26 cellular contexts compared by ENCODE assay signal in the genomic region with DNA sequence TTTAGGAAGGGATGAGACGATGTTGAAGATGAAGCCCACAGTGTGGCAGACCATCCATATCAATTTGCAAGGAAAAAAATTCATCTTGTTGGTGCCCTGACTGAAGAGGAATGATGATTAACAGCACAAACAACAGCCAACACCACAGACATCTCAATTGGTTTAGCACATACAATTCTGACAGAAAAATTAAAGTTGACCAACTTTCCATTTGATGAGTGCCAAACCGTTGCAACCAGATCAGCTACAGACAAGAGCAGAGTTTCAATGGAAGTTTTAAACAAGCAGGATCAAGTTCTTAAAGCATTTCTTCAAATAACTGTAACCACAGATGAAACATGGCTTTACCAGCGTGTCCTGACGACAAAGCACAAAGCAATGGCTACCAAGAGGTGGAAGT.
DNase-seq lines count a peak whose midpoint lies in the region; ATAC-seq, FAIRE-seq and TF ChIP-seq lines count a peak whose summit lies in the region.
"Had no signal": no experiment of that assay in that cellular context is flagged by ENCODE, and none has a peak within 500 bp of the region (broad histone marks: within the 10 kb centered on the region; RNA-seq: fewer than 3 reads in every experiment).

No MANE protein-coding gene starts in this region.

- H2BK120ac ChIP-seq in IMR-90 (ENCODE audit: low read depth, low read length), result no peak overlapping the region

- in situ Hi-C loops in IMR-90 (cut with MboI; ENCODE audit: low sequenced_read_pairs), result no loop called here

- H4K8ac ChIP-seq in IMR-90 (ENCODE audit: low read depth in 2 of 2, low read length in 2 of 2), result no peak overlapping the region

- H3K4me2 ChIP-seq in IMR-90 (ENCODE audit: low read depth, low read length) (no peak overlapping the region), keratinocyte (ENCODE audit: control insufficient read depth, extremely low read depth, insufficient read depth, low read depth, low read length) (no peak overlapping the region)
- H3K4me2 ChIP-seq: BLaER1 had no signal

- ATAC-seq in IMR-90 (ENCODE audit: low read depth) (no peak), GM21723 (IDR thresholded peaks at IDR 0.05; ENCODE audit: unreplicated experiment) (no peak), upper lobe of right lung (no peak)
- ATAC-seq: CD8-positive, alpha-beta T cell; GM12878 had no signal

- FAIRE-seq in GM12891 (lab: Jason Lieb, UNC) (peak; percentile 40), bronchial epithelial cell (lab: Jason Lieb, UNC) (peak; percentile 18), keratinocyte (lab: Jason Lieb, UNC) (peak; percentile 32)
- FAIRE-seq: A204.1, D721Med, GM12878, GM18507 had no signal

- no peak for TF ChIP-seq EP300 in esophagus muscularis mucosa (IDR thresholded peaks at IDR 0.05)

- no TSS peak for BruUV-seq in IMR-90 (replicated peaks; lab: Mats Ljungman, UMichigan)

- no peaks in the 10 kb centered on the region for H3K79me2 ChIP-seq in keratinocyte (ENCODE audit: control insufficient read depth, insufficient read depth, low read length)

- no peak overlapping the region for H3K18ac ChIP-seq in IMR-90 (ENCODE audit: low read depth, low read length)

- H3K27me3 Mint-ChIP-seq in T-helper 2 cell treated with Interferon-gamma antibody and Interleukin-4, amounts not matched to agents 5 μg/mL and 100 μg/mL, for 36 hours (ENCODE audit: low read depth), result no peaks in the 10 kb centered on the region
- H3K27me3 Mint-ChIP-seq: B cell; CD4-positive, CD25-positive, alpha-beta regulatory T cell had no signal

- no peak for TF ChIP-seq POLR2A in GM12891 (IDR thresholded peaks at IDR 0.05; ENCODE audit: low read depth, low read length)
- no peak for TF ChIP-seq POLR2A in IMR-90 (IDR thresholded peaks at IDR 0.05; ENCODE audit: low read depth, low read length)
- no peak for TF ChIP-seq POLR2A in esophagus muscularis mucosa (IDR thresholded peaks at IDR 0.05; ENCODE audit: low read depth)

- 83% methylated on average over 1 of the region's 4 CpGs; no CpG with 5 or more reads in 1 of the 2 experiments for WGBS in IMR-90 (ENCODE audit: extremely low coverage in 2 of 2, insufficient read length in 1 of 2), 2 experiments
- WGBS in esophagus muscularis mucosa, result 89% methylated on average over 4 of the region's 4 CpGs

- H3K4me1 ChIP-seq in IMR-90 (ENCODE audit: control insufficient read depth, insufficient read depth, low read length), result peaks cover 5% of the 10 kb centered on the region
- H3K4me1 ChIP-seq in keratinocyte (ENCODE audit: control insufficient read depth, extremely low read depth, insufficient read depth, low read length), result no peaks in the 10 kb centered on the region
- H3K4me1 ChIP-seq in upper lobe of right lung, result no peaks in the 10 kb centered on the region
- peaks cover 0 to 11% (median 0%) of the 10 kb centered on the region in 4 donors for H3K4me1 ChIP-seq in esophagus muscularis mucosa
- H3K4me1 ChIP-seq: BLaER1, Caco-2 had no signal

- no peak overlapping the region for H4K91ac ChIP-seq in IMR-90 (ENCODE audit: insufficient read depth, low read depth, low read length)

- H3K9me3 Mint-ChIP-seq in T-helper 2 cell treated with Interferon-gamma antibody and Interleukin-4, amounts not matched to agents 5 μg/mL and 100 μg/mL, for 36 hours, result no peaks in the 10 kb centered on the region
- H3K9me3 Mint-ChIP-seq: CD4-positive, CD25-positive, alpha-beta regulatory T cell; CD8-positive, alpha-beta T cell had no signal

- peak overlapping the region; percentile 52; the same call in 1 of the 2 replicates for H3K23ac ChIP-seq in IMR-90 (ENCODE audit: low read depth, low read length)

- no peak overlapping the region for H3K14ac ChIP-seq in IMR-90 (replicated peaks; ENCODE audit: low read depth, low read length)

- H3K79me1 ChIP-seq in IMR-90 (ENCODE audit: low read depth in 1 of 2, low read length in 2 of 2), result peaks cover 0 to 9% of the 10 kb centered on the region in 2 experiments; a peak in 3 of 4 replicates

- H4K5ac ChIP-seq in IMR-90 (ENCODE audit: low read depth, low read length), result no peak overlapping the region

- H3K56ac ChIP-seq in IMR-90 (ENCODE audit: extremely low read depth, insufficient read depth, low read length), result no peak overlapping the region

- H3K36me3 ChIP-seq in IMR-90 (ENCODE audit: control insufficient read depth, insufficient read depth, low read length), result peaks cover 4% of the 10 kb centered on the region; the same call in 1 of the 2 replicates
- no peaks in the 10 kb centered on the region for H3K36me3 ChIP-seq in bronchial epithelial cell (ENCODE audit: control insufficient read depth, insufficient read depth, low read length)
- H3K36me3 ChIP-seq in keratinocyte (ENCODE audit: control insufficient read depth in 2 of 2, extremely low read depth in 1 of 2, insufficient read depth in 2 of 2, low read length in 2 of 2), result peaks cover 0 to 1% of the 10 kb centered on the region in 2 experiments
- no peaks in the 10 kb centered on the region for H3K36me3 ChIP-seq in upper lobe of right lung
- H3K36me3 ChIP-seq in esophagus muscularis mucosa, result peaks cover 0 to 6% (median 2%) of the 10 kb centered on the region in 4 donors

- no peaks in the 10 kb centered on the region for H3K36me3 Mint-ChIP-seq in T-helper 2 cell treated with Interferon-gamma antibody and Interleukin-4, amounts not matched to agents 5 μg/mL and 100 μg/mL, for 36 hours (ENCODE audit: low read depth)

- no peak overlapping the region for H3K9ac ChIP-seq in IMR-90 (ENCODE audit: low read depth, low read length)
- H3K9ac ChIP-seq in keratinocyte (ENCODE audit: control insufficient read depth, extremely low read depth, insufficient read depth, low read length), result no peak overlapping the region
- H3K9ac ChIP-seq: BLaER1 had no signal

- no peak overlapping the region for H2AK9ac ChIP-seq in IMR-90 (replicated peaks; ENCODE audit: low read depth, low read length, poor library complexity)

- no peak overlapping the region for H3K4me3 Mint-ChIP-seq in T-helper 2 cell treated with Interferon-gamma antibody and Interleukin-4, amounts not matched to agents 5 μg/mL and 100 μg/mL, for 36 hours
- H3K4me3 Mint-ChIP-seq: B cell; CD4-positive, CD25-positive, alpha-beta regulatory T cell; CD8-positive, alpha-beta T cell had no signal

- H3K4me3 ChIP-seq in IMR-90 (ENCODE audit: insufficient read depth, low read depth, low read length) (no peak overlapping the region), bronchial epithelial cell (ENCODE audit: low read depth, low read length) (no peak overlapping the region), keratinocyte (ENCODE audit: control insufficient read depth in 2 of 3, extremely low read depth in 1 of 3, insufficient read depth in 2 of 3, low read depth in 1 of 3, low read length in 3 of 3) (no peak overlapping the region), upper lobe of right lung (no peak overlapping the region), esophagus muscularis mucosa (no peak overlapping the region)
- H3K4me3 ChIP-seq: BLaER1, GM12878 had no signal

- no peak overlapping the region for H3K27ac ChIP-seq in IMR-90 (ENCODE audit: insufficient read depth, low read length)
- no peak overlapping the region for H3K27ac ChIP-seq in keratinocyte (ENCODE audit: control insufficient read depth, insufficient read depth, low read length)
- H3K27ac ChIP-seq in upper lobe of right lung, result no peak overlapping the region
- H3K27ac ChIP-seq in esophagus muscularis mucosa (replicated peaks in 1 of 4), result no peak overlapping the region
- H3K27ac ChIP-seq: 22Rv1, BLaER1, C4-2B had no signal

- no peak overlapping the region for H2BK20ac ChIP-seq in IMR-90 (ENCODE audit: low read depth, low read length)

- no peak overlapping the region for H2BK5ac ChIP-seq in IMR-90 (ENCODE audit: low read depth, low read length, poor library complexity, severe bottlenecking)

- TF ChIP-seq RAD21 in IMR-90 (IDR thresholded peaks at IDR 0.05; ENCODE audit: low read length), result no peak

- H3K4me1 Mint-ChIP-seq in T-helper 2 cell treated with Interferon-gamma antibody and Interleukin-4, amounts not matched to agents 5 μg/mL and 100 μg/mL, for 36 hours (ENCODE audit: low read depth), result no peaks in the 10 kb centered on the region
- H3K4me1 Mint-ChIP-seq: B cell; CD4-positive, CD25-positive, alpha-beta regulatory T cell had no signal

- CTCF ChIA-PET in IMR-90 (lab: Yijun Ruan, JAX), result no interaction called here

- TF ChIP-seq CTCF in IMR-90 (conservative IDR thresholded peaks at IDR 0.05; ENCODE audit: low read depth, low read length) (no peak), bronchial epithelial cell (IDR thresholded peaks at IDR 0.05; ENCODE audit: insufficient read depth, low read length, severe bottlenecking) (no peak), keratinocyte (optimal IDR thresholded peaks at IDR 0.05 in 1 of 3, IDR thresholded peaks at IDR 0.05 in 1 of 3, conservative IDR thresholded peaks at IDR 0.05 in 1 of 3; ENCODE audit: extremely low read depth in 1 of 3, insufficient read depth in 2 of 3, low read length in 3 of 3) (no peak), upper lobe of right lung (IDR thresholded peaks at IDR 0.05) (no peak), esophagus muscularis mucosa (IDR thresholded peaks at IDR 0.05) (no peak)

- POLR2A ChIA-PET in IMR-90 (lab: Charles Lee; ENCODE audit: unreplicated experiment), result no interaction called here

- H3K27me3 ChIP-seq in IMR-90 (ENCODE audit: control insufficient read depth, insufficient read depth, low read length) (no peaks in the 10 kb centered on the region), bronchial epithelial cell (ENCODE audit: control insufficient read depth, insufficient read depth, low read length) (no peaks in the 10 kb centered on the region), keratinocyte (ENCODE audit: control insufficient read depth, extremely low read depth, insufficient read depth, low read length) (no peaks in the 10 kb centered on the region), upper lobe of right lung (no peaks in the 10 kb centered on the region), esophagus muscularis mucosa (no peaks in the 10 kb centered on the region)
- H3K27me3 ChIP-seq: BLaER1 had no signal

- no peak overlapping the region for H2BK15ac ChIP-seq in IMR-90 (ENCODE audit: low read depth, low read length)

- DNase-seq in GM12891 (ENCODE audit: insufficient read length, low spot score) (no peak), IMR-90 (no peak), bronchial epithelial cell (ENCODE audit: low read depth) (no peak), keratinocyte (ENCODE audit: low read depth, low spot score) (no peak), upper lobe of right lung (no peak), esophagus muscularis mucosa (ENCODE audit: extremely low spot score) (no peak)
- no peak for DNase-seq in T-helper 2 cell treated with Interferon-gamma antibody and Interleukin-4, amounts not matched to agents 5 μg/mL and 100 μg/mL, for 36 hours (ENCODE audit: low spot score)
- DNase-seq: Caco-2; CD4-positive, CD25-positive, alpha-beta regulatory T cell; CD8-positive, alpha-beta T cell; DMS 273 treated with DMSO at 0.1 percent for 48 hours; DMS79; EL; GDM1; GOT3; H7; HCEC 1CT had no signal

- intact Hi-C loops in IMR-90 (cut with micrococcal nuclease), result no loop called here
- intact Hi-C loops in upper lobe of right lung (cut with DNase I), result no loop called here
- intact Hi-C loops in esophagus muscularis mucosa (cut with DNase I), result no loop called here

- H2AFZ ChIP-seq in IMR-90 (replicated peaks; ENCODE audit: low read length, poor library complexity) (no peak overlapping the region), keratinocyte (ENCODE audit: control insufficient read depth, low read length) (no peak overlapping the region)

- no peak overlapping the region for H3K4ac ChIP-seq in IMR-90 (ENCODE audit: low read depth, low read length)

- H2AK5ac ChIP-seq in IMR-90 (ENCODE audit: low read depth, low read length), result no peak overlapping the region

- H4K20me1 ChIP-seq in IMR-90 (ENCODE audit: insufficient read depth, low read length), result no peaks in the 10 kb centered on the region
- no peaks in the 10 kb centered on the region for H4K20me1 ChIP-seq in keratinocyte (ENCODE audit: control insufficient read depth, extremely low read depth, insufficient read depth, low read length)
- H4K20me1 ChIP-seq: BLaER1 had no signal

- peaks cover 8% of the 10 kb centered on the region for H3K9me1 ChIP-seq in IMR-90 (ENCODE audit: insufficient read depth, low read length)
- H3K9me1 ChIP-seq in keratinocyte (ENCODE audit: control insufficient read depth, extremely low read depth, insufficient read depth, low read length), result no peaks in the 10 kb centered on the region

- H3K9me3 ChIP-seq in IMR-90 (ENCODE audit: control insufficient read depth, insufficient read depth, low read length), result no peaks in the 10 kb centered on the region
- H3K9me3 ChIP-seq in keratinocyte (ENCODE audit: control insufficient read depth, low read depth, low read length), result no peaks in the 10 kb centered on the region
- H3K9me3 ChIP-seq in upper lobe of right lung, result no peaks in the 10 kb centered on the region
- no peaks in the 10 kb centered on the region for H3K9me3 ChIP-seq in esophagus muscularis mucosa
- H3K9me3 ChIP-seq: BLaER1, Caco-2 had no signal

- dilution Hi-C loops in IMR-90 (cut with HindIII; ENCODE audit: low sequenced_read_pairs, unreplicated experiment), result no loop called here
- dilution Hi-C loops in keratinocyte (cut with MboI; ENCODE audit: extremely low pct_ligation_motif_present, low sequenced_read_pairs), result no loop called here

- H3K27ac Mint-ChIP-seq in T-helper 2 cell treated with Interferon-gamma antibody and Interleukin-4, amounts not matched to agents 5 μg/mL and 100 μg/mL, for 36 hours, result no peak overlapping the region
- H3K27ac Mint-ChIP-seq: B cell; CD4-positive, CD25-positive, alpha-beta regulatory T cell; CD8-positive, alpha-beta T cell had no signal
